ENCODE assay signal across 19 cellular contexts in the genomic region with DNA sequence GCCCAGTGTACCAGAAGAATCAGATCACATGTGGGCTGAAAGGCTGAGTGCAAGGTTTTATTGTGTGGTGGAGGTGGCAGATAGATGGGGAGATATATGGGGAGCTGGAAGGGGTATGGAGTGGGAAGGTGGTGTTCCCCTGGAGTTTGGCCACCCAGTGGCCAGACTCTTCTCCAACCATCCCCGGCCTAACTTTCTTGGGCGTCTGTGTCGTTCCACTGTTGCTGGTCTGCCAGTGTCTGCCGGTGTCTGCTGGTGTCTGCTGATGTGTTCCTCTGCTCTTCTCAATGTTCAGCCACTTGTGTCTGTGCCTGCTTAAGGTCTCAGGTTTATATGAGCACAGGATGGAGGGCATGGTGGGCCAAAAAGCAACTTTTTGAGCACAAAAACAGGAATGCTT.
DNase-seq lines count a peak whose midpoint lies in the region; ATAC-seq, FAIRE-seq and TF ChIP-seq lines count a peak whose summit lies in the region.
"Had no signal": no experiment of that assay in that cellular context is flagged by ENCODE, and none has a peak within 500 bp of the region (broad histone marks: within the 10 kb centered on the region; RNA-seq: fewer than 3 reads in every experiment).

No MANE protein-coding gene starts in this region.

- peak overlapping the region; percentile 19 for H2AK5ac ChIP-seq in mesenchymal stem cell (ENCODE audit: low read length, severe bottlenecking)

- H3K9me3 Mint-ChIP-seq in WTC11 (peaks cover 15% of the 10 kb centered on the region), osteocyte (ENCODE audit: unreplicated experiment) (peaks cover 3% of the 10 kb centered on the region)
- H3K9me3 Mint-ChIP-seq: HFFc6 had no signal

- TF ChIP-seq EP300 in A549 (IDR thresholded peaks at IDR 0.05) = no peak

- H3K36me3 ChIP-seq in mesenchymal stem cell (ENCODE audit: control insufficient read depth in 1 of 2, insufficient read depth in 2 of 2, low read depth in 1 of 2, low read length in 2 of 2) = no peaks in the 10 kb centered on the region
- no peaks in the 10 kb centered on the region for H3K36me3 ChIP-seq in MG63
- H3K36me3 ChIP-seq: HAP-1 had no signal

- H3K18ac ChIP-seq in mesenchymal stem cell (ENCODE audit: low read depth in 1 of 2, low read length in 2 of 2) = no peak overlapping the region

- no peak overlapping the region for H3K4ac ChIP-seq in mesenchymal stem cell (ENCODE audit: low read depth in 1 of 2, low read length in 2 of 2)

- H3K4me3 Mint-ChIP-seq in WTC11 (no peak overlapping the region), osteocyte (ENCODE audit: unreplicated experiment) (no peak overlapping the region)
- H3K4me3 Mint-ChIP-seq: CD4-positive, alpha-beta memory T cell; HFFc6 had no signal

- TF ChIP-seq POLR2A in A549 (IDR thresholded peaks at IDR 0.05; ENCODE audit: low read length) = no peak

- ATAC-seq in A549 (peak; percentile 47 to 67; a peak in 4 of 6 replicates), WTC11 (no peak)

- no peak overlapping the region for H2BK5ac ChIP-seq in mesenchymal stem cell (ENCODE audit: low read depth, low read length, poor library complexity, severe bottlenecking)

- H3K79me1 ChIP-seq in mesenchymal stem cell (replicated peaks; ENCODE audit: low read length, poor library complexity, severe bottlenecking) = no peaks in the 10 kb centered on the region

- DNase-seq in A549 (ENCODE audit: low read depth in 1 of 2, low spot score in 1 of 2) = no peak
- no peak for DNase-seq in WTC11 (ENCODE audit: low spot score)
- DNase-seq in mesenchymal stem cell = no peak
- no peak for DNase-seq in DMS53 (lab: John Stamatoyannopoulos, UW)
- no peak for DNase-seq in MG63
- no peak for DNase-seq in osteocyte (ENCODE audit: extremely low spot score, unreplicated experiment)
- DNase-seq in RPMI8226 = no peak
- DNase-seq: 8988T; ACHN; C1 segment of cervical spinal cord; CD4-positive, alpha-beta memory T cell; DND-41; GDM1; GOT3; HFFc6 had no signal

- no peaks in the 10 kb centered on the region for H3K9me3 ChIP-seq in A549
- no peaks in the 10 kb centered on the region for H3K9me3 ChIP-seq in mesenchymal stem cell (ENCODE audit: control insufficient read depth, low read length)
- no peaks in the 10 kb centered on the region for H3K9me3 ChIP-seq in MG63
- H3K9me3 ChIP-seq: HAP-1 had no signal

- H3K27me3 ChIP-seq in mesenchymal stem cell (ENCODE audit: control insufficient read depth in 1 of 2, insufficient read depth in 1 of 2, low read length in 2 of 2) = peaks cover 0 to 5% of the 10 kb centered on the region in 2 experiments
- peaks cover 3% of the 10 kb centered on the region; the same call in 1 of the 2 replicates for H3K27me3 ChIP-seq in MG63

- CTCF ChIA-PET in A549 (lab: Yijun Ruan, JAX) (no interaction called here), WTC11 (lab: Charles Lee) (no interaction called here)

- no peak overlapping the region for H3K9ac ChIP-seq in mesenchymal stem cell (ENCODE audit: low read length)

- WGBS in A549 (ENCODE audit: missing lambda C conversion rate) = 71% methylated on average over 4 of the region's 4 CpGs
- 90% methylated on average over 4 of the region's 4 CpGs for WGBS in mesenchymal stem cell

- H3K4me1 Mint-ChIP-seq in WTC11 (peaks cover 29% of the 10 kb centered on the region), osteocyte (ENCODE audit: unreplicated experiment) (peaks cover 10% of the 10 kb centered on the region)
- H3K4me1 Mint-ChIP-seq: CD4-positive, alpha-beta memory T cell had no signal

- no peak overlapping the region for H2BK12ac ChIP-seq in mesenchymal stem cell (ENCODE audit: low read length in 2 of 2)

- H3K14ac ChIP-seq in mesenchymal stem cell (ENCODE audit: low read length in 2 of 2) = no peak overlapping the region

- H4K8ac ChIP-seq in mesenchymal stem cell (ENCODE audit: low read length) = no peak overlapping the region

- H3K36me3 Mint-ChIP-seq in WTC11 = peaks cover 8% of the 10 kb centered on the region
- H3K36me3 Mint-ChIP-seq in osteocyte (ENCODE audit: unreplicated experiment) = no peaks in the 10 kb centered on the region
- H3K36me3 Mint-ChIP-seq: CD4-positive, alpha-beta memory T cell had no signal

- no peak overlapping the region for H3K23ac ChIP-seq in mesenchymal stem cell (ENCODE audit: low read length in 2 of 2)

- no peak overlapping the region for H4K91ac ChIP-seq in mesenchymal stem cell (ENCODE audit: low read length)

- no peak overlapping the region for H2BK120ac ChIP-seq in mesenchymal stem cell (ENCODE audit: low read depth, low read length)

- H2BK15ac ChIP-seq in mesenchymal stem cell (ENCODE audit: low read depth, poor library complexity, severe bottlenecking) = no peak overlapping the region

- POLR2A ChIA-PET in A549 (lab: Yijun Ruan, JAX) = no interaction called here
- POLR2A ChIA-PET in WTC11 (lab: Charles Lee) = no interaction called here

- no peak overlapping the region for H3K27ac Mint-ChIP-seq in WTC11
- H3K27ac Mint-ChIP-seq in osteocyte (ENCODE audit: unreplicated experiment) = no peak overlapping the region
- H3K27ac Mint-ChIP-seq: CD4-positive, alpha-beta memory T cell; HFFc6 had no signal

- TF ChIP-seq CTCF in A549 (IDR thresholded peaks at IDR 0.05) = no peak
- TF ChIP-seq CTCF in GM12873 (IDR thresholded peaks at IDR 0.05; ENCODE audit: insufficient read depth, low read depth, low read length, missing control alignments) = peak; percentile 1
- no peak for TF ChIP-seq CTCF in WTC11 (IDR thresholded peaks at IDR 0.05)
- TF ChIP-seq CTCF in osteocyte (IDR thresholded peaks at IDR 0.05) = no peak

- H3K4me2 ChIP-seq in A549 (no peak overlapping the region), mesenchymal stem cell (ENCODE audit: low read length, poor library complexity, severe bottlenecking) (no peak overlapping the region)

- H3K4me1 ChIP-seq in A549 (no peaks in the 10 kb centered on the region), mesenchymal stem cell (ENCODE audit: control insufficient read depth, insufficient read depth, low read depth, low read length) (no peaks in the 10 kb centered on the region)
- H3K4me1 ChIP-seq: HAP-1 had no signal

- H2AFZ ChIP-seq in mesenchymal stem cell (ENCODE audit: low read depth, low read length) = no peak overlapping the region

- H3K27me3 Mint-ChIP-seq in WTC11 (ENCODE audit: low read depth) = peaks cover 9% of the 10 kb centered on the region; the same call in 1 of the 2 replicates
- peaks cover 19% of the 10 kb centered on the region for H3K27me3 Mint-ChIP-seq in osteocyte (ENCODE audit: unreplicated experiment)

- no peak for FAIRE-seq in A549 (lab: Jason Lieb, UNC)
- FAIRE-seq: GM19239, HTR-8/SVneo had no signal

- H3K4me3 ChIP-seq in A549 (no peak overlapping the region), mesenchymal stem cell (ENCODE audit: insufficient read depth in 1 of 2, low read depth in 1 of 2, low read length in 2 of 2) (no peak overlapping the region), MG63 (no peak overlapping the region)
- H3K4me3 ChIP-seq: HAP-1 had no signal

- H3K27ac ChIP-seq in A549 (no peak overlapping the region), mesenchymal stem cell (ENCODE audit: low read length, poor library complexity, severe bottlenecking) (no peak overlapping the region)

- no peak for TF ChIP-seq RAD21 in A549 (conservative IDR thresholded peaks at IDR 0.05 in 1 of 2, IDR thresholded peaks at IDR 0.05 in 1 of 2)

TF ChIP-seq in A549, 52 proteins besides CTCF, POLR2A, EP300 and RAD21 (continues in another document):
- TF ChIP-seq SMC3 (IDR thresholded peaks at IDR 0.05) (no peak), KDM5A (IDR thresholded peaks at IDR 0.05) (no peak), JUNB (IDR thresholded peaks at IDR 0.05) (no peak), EHMT2 (IDR thresholded peaks at IDR 0.05; ENCODE audit: low read depth) (no peak), GATA3 (IDR thresholded peaks at IDR 0.05; ENCODE audit: borderline replicate concordance) (no peak), CBX8 (IDR thresholded peaks at IDR 0.05) (no peak), NPAS2 (CRISPR knock-in tag; IDR thresholded peaks at IDR 0.05; ENCODE audit: borderline replicate concordance) (no peak), MYC (IDR thresholded peaks at IDR 0.05; ENCODE audit: borderline replicate concordance, low read length) (no peak), POLR2AphosphoS2 (conservative IDR thresholded peaks at IDR 0.05; ENCODE audit: low read length) (no peak), HOXB13 (CRISPR knock-in tag; IDR thresholded peaks at IDR 0.05; ENCODE audit: low read depth) (no peak), KDM1A (IDR thresholded peaks at IDR 0.05; ENCODE audit: low read depth) (no peak), CEBPB (IDR thresholded peaks at IDR 0.05) (no peak)

TF ChIP-seq in WTC11, 78 proteins besides CTCF, POLR2A, EP300 and RAD21:
- TF ChIP-seq, protein P1, sequence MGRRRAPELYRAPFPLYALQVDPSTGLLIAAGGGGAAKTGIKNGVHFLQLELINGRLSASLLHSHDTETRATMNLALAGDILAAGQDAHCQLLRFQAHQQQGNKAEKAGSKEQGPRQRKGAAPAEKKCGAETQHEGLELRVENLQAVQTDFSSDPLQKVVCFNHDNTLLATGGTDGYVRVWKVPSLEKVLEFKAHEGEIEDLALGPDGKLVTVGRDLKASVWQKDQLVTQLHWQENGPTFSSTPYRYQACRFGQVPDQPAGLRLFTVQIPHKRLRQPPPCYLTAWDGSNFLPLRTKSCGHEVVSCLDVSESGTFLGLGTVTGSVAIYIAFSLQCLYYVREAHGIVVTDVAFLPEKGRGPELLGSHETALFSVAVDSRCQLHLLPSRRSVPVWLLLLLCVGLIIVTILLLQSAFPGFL (CRISPR knock-in tag; IDR thresholded peaks at IDR 0.05; ENCODE audit: borderline replicate concordance) = no peak
- TF ChIP-seq IRF2 (CRISPR knock-in tag; IDR thresholded peaks at IDR 0.05; ENCODE audit: borderline replicate concordance, low read depth) = no peak
- TF ChIP-seq GRHL2 (CRISPR knock-in tag; IDR thresholded peaks at IDR 0.05; ENCODE audit: insufficient replicate concordance, severe bottlenecking) = no peak
- no peak for TF ChIP-seq ZNF121 (CRISPR knock-in tag; IDR thresholded peaks at IDR 0.05)
- TF ChIP-seq FOXJ3 (CRISPR knock-in tag; IDR thresholded peaks at IDR 0.05; ENCODE audit: borderline replicate concordance) = no peak
- TF ChIP-seq OVOL2 (CRISPR knock-in tag; IDR thresholded peaks at IDR 0.05; ENCODE audit: borderline replicate concordance) = no peak
- 0 out of 2 replicates have a peak, but pooled peaks have one; percentile 58 for TF ChIP-seq ZNF317 (CRISPR knock-in tag; IDR thresholded peaks at IDR 0.05; ENCODE audit: borderline replicate concordance, low read depth)
TF ChIP-seq in WTC11: peak in this region for 1.
